ENCODE assay signal across 16 cellular contexts in the genomic region with DNA sequence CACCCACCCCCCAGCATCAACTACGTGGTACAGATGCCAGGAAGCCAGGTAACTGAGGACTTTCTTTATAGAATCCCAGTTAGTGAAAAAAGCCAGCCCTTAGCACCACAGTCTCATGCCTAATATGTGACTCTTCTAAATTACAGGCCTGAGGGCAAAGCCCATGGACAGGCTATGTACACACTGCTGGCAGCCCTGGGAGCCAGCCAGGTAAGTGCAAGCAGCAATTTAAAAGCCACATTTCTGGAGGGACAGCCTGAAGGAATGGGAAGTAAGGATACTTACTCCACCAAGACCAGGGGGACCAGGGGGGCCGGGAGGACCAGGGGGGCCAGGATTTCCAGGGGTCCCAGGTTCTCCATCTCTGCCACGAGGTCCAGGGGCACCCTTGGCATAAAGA. TPM values are rescaled to one million over a fixed set of nuclear protein-coding genes. Genes with fewer than 3 reads are reported as not detected.
DNase-seq lines count a peak whose midpoint lies in the region; FAIRE-seq and TF ChIP-seq lines count a peak whose summit lies in the region.
"Had no signal": no experiment of that assay in that cellular context is flagged by ENCODE, and none has a peak within 500 bp of the region (broad histone marks: within the 10 kb centered on the region; RNA-seq: fewer than 3 reads in every experiment).

No MANE protein-coding gene starts in this region.

- no peak overlapping the region for H3K23ac ChIP-seq in trophoblast cell (ENCODE audit: low read length)

- H4K12ac ChIP-seq in trophoblast cell (ENCODE audit: low read depth, low read length): no peak overlapping the region

- H4K8ac ChIP-seq in trophoblast cell (ENCODE audit: low read depth, low read length): no peak overlapping the region

- no peak overlapping the region for H3K27ac ChIP-seq in kidney (ENCODE audit: low read depth in 2 of 2, low read length in 2 of 2)
- H3K27ac ChIP-seq in trophoblast cell (ENCODE audit: low read depth, low read length): no peak overlapping the region

- no peak overlapping the region for H2BK12ac ChIP-seq in trophoblast cell (ENCODE audit: low read length)

- H3K9ac ChIP-seq in kidney (ENCODE audit: low read length in 2 of 2): no peak overlapping the region
- H3K9ac ChIP-seq in trophoblast cell (ENCODE audit: low read length): no peak overlapping the region

- no peak overlapping the region for H3K4me3 ChIP-seq in kidney (ENCODE audit: low read length in 2 of 2)
- no peak overlapping the region for H3K4me3 ChIP-seq in trophoblast cell (ENCODE audit: low read depth, low read length)
- no peak overlapping the region for H3K4me3 ChIP-seq in foreskin fibroblast (ENCODE audit: low read depth in 1 of 2, low read length in 2 of 2)

- H3K36me3 ChIP-seq in kidney (ENCODE audit: control insufficient read depth in 1 of 2, insufficient read depth in 2 of 2, low read length in 2 of 2) (no peaks in the 10 kb centered on the region), trophoblast cell (ENCODE audit: control insufficient read depth in 1 of 2, insufficient read depth in 2 of 2, low read length in 2 of 2) (peaks cover 31 to 44% of the 10 kb centered on the region in 2 experiments)

- H3K14ac ChIP-seq in trophoblast cell (ENCODE audit: low read length): no peak overlapping the region

- H3K4ac ChIP-seq in trophoblast cell (ENCODE audit: low read depth, low read length): no peak overlapping the region

- no CpG with 5 or more reads among the region's 3 CpGs for WGBS in trophoblast cell (ENCODE audit: extremely low coverage, insufficient coverage, insufficient read length)

- intact Hi-C loops in kidney (cut with DNase I): no loop called here

- peaks cover 12% of the 10 kb centered on the region for H3K79me1 ChIP-seq in trophoblast cell (ENCODE audit: low read length)

- no peak overlapping the region for H3K4me2 ChIP-seq in trophoblast cell (ENCODE audit: low read length)

- H2BK5ac ChIP-seq in trophoblast cell (ENCODE audit: low read depth, low read length, poor library complexity): no peak overlapping the region

- H3K9me3 ChIP-seq in kidney (ENCODE audit: control insufficient read depth in 1 of 2, low read length in 2 of 2) (no peaks in the 10 kb centered on the region), trophoblast cell (ENCODE audit: insufficient read depth, low read depth, low read length) (no peaks in the 10 kb centered on the region)
- H3K9me3 ChIP-seq: Caco-2 had no signal

- H3K4me1 ChIP-seq in kidney (ENCODE audit: control insufficient read depth in 1 of 2, insufficient read depth in 1 of 2, low read depth in 1 of 2, low read length in 2 of 2) (peaks cover 7 to 12% of the 10 kb centered on the region in 2 donors), trophoblast cell (ENCODE audit: control insufficient read depth in 1 of 2, insufficient read depth in 2 of 2, low read length in 2 of 2) (peaks cover 15 to 22% of the 10 kb centered on the region in 2 experiments)

- no peak overlapping the region for H4K91ac ChIP-seq in trophoblast cell (ENCODE audit: low read depth, low read length)

- no peak for FAIRE-seq in kidney (lab: Jason Lieb, UNC)
- FAIRE-seq: H54 had no signal

- TF ChIP-seq CTCF in kidney (IDR thresholded peaks at IDR 0.05; ENCODE audit: borderline replicate concordance, extremely low read depth, insufficient read depth) (no peak), foreskin fibroblast (IDR thresholded peaks at IDR 0.05; ENCODE audit: low read depth, low read length) (no peak)

- DNase-seq in NCI-H1417 (lab: John Stamatoyannopoulos, UW) (peak in 2 of 3 experiments; percentile 14 to 39), NCI-H1417 treated with DMSO at 0.1 percent for 48 hours (lab: John Stamatoyannopoulos, UW) (no peak), M059J (ENCODE audit: low read depth) (peak; percentile 63), kidney (peak; percentile 12), trophoblast cell (peak; percentile 85 to 95), iPS-NIHi11 (ENCODE audit: low spot score) (no peak), NCI-H1092 treated with DMSO at 0.1 percent for 48 hours (lab: John Stamatoyannopoulos, UW) (no peak), foreskin fibroblast (no peak)
- DNase-seq: Caco-2; CD4-positive, CD25-positive, alpha-beta regulatory T cell; GDM1; KG1; NCI-H2081; NCI-H748 treated with DMSO at 0.1 percent for 48 hours had no signal

- H3K27me3 ChIP-seq in trophoblast cell (ENCODE audit: insufficient read depth, low read length): peaks cover 8% of the 10 kb centered on the region

- H3K79me2 ChIP-seq in trophoblast cell (ENCODE audit: control insufficient read depth, insufficient read depth, low read length, poor library complexity): no peaks in the 10 kb centered on the region

- no peak overlapping the region for H2BK120ac ChIP-seq in trophoblast cell (ENCODE audit: insufficient read depth, low read length, poor library complexity)

- H2AFZ ChIP-seq in trophoblast cell (ENCODE audit: insufficient read depth, low read length, poor library complexity): no peak overlapping the region

- no peak overlapping the region for H3K18ac ChIP-seq in trophoblast cell (ENCODE audit: low read length)

- H2AK5ac ChIP-seq in trophoblast cell (ENCODE audit: low read length): no peak overlapping the region

RNA-seq across cellular contexts. Expression of gene COL2A1, which starts 7.0 kb away (rescaled TPM):
- 0.25 TPM in 1 of 2 replicates, not detected in the other for total RNA-seq in M059J (2014; rRNA removed; shearing (Covaris generic))
- not detected for total RNA-seq in kidney
- not detected for polyA plus RNA-seq in kidney (ENCODE audit: insufficient read depth, low read depth, low replicate concordance)
- 72.0 and 81.5 TPM in 2 replicates for polyA plus RNA-seq in trophoblast cell (2013)
- total RNA-seq: CD4-positive, CD25-positive, alpha-beta regulatory T cell had no signal
- polyA plus RNA-seq: AG04450; CD4-positive, CD25-positive, alpha-beta regulatory T cell had no signal

RNA-seq across cellular contexts. Expression of gene TMEM106C, which starts 33.9 kb away (rescaled TPM):
- total RNA-seq in M059J (2014; rRNA removed; shearing (Covaris generic)): 282 and 530 TPM in 2 replicates
- 51.7 TPM for total RNA-seq in kidney
- polyA plus RNA-seq in kidney (ENCODE audit: insufficient read depth, low read depth, low replicate concordance): 126 TPM
- polyA plus RNA-seq in trophoblast cell (2013): 56.8 and 62.0 TPM in 2 replicates

Comparison
In these comparisons a context has a peak if more than half of its experiments do, and no peak if none do; other contexts are left out.
1. DNase-seq: peak in NCI-H1417 (2 of 3), M059J (single experiment), kidney (single experiment) and trophoblast cell (2 of 2); none in NCI-H1417 treated with DMSO at 0.1 percent for 48 hours (single experiment), iPS-NIHi11 (single experiment), NCI-H1092 treated with DMSO at 0.1 percent for 48 hours (single experiment) and foreskin fibroblast (0 of 2).